Comparison of ENCODE assay signal across 28 cellular contexts in the genomic region with DNA sequence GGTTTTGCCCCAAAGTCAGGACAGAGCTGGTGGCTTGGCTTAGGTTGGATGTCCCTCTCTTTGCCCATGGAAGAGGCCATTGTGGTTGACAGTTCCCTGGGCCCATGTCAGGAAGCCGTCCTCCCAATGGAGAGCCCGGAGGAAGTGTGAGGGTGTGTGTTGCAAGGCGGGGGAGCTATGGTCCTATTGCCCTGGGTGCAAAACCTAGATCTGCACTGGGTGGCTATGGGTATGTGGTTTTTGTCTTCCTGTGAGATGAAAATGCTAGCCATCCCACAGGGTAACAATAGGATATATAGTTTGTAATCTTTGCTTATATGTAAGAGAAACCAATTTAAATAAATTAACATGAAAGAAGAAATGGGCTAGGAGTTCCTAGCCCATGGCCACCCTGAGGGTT.
"Had no signal": no experiment of that assay in that cellular context is flagged by ENCODE, and none has a peak within 500 bp of the region (broad histone marks: within the 10 kb centered on the region; RNA-seq: fewer than 3 reads in every experiment).

No MANE protein-coding gene starts in this region.

- H2AFZ ChIP-seq: neural progenitor cell had no signal

- H3K4me1 Mint-ChIP-seq: stimulated activated effector memory CD8-positive, alpha-beta T cell treated with anti-CD3 and anti-CD28 coated beads, Interleukin-12 subunit alpha, Interleukin-12 subunit beta, amount 100 ng/mL, for 72 hours; stimulated activated naive B cell treated with anti-CD40 and anti-IgM and Interleukin-4, amounts not matched to agents 10 μg/mL and 1 μg/mL and 100 μg/mL, for 72 hours had no signal

- H3K27ac Mint-ChIP-seq: naive thymus-derived CD4-positive, alpha-beta T cell; nephron; neural progenitor cell; stimulated activated effector memory CD8-positive, alpha-beta T cell treated with anti-CD3 and anti-CD28 coated beads, Interleukin-12 subunit alpha, Interleukin-12 subunit beta, amount 100 ng/mL, for 72 hours; stimulated activated naive B cell treated with anti-CD40 and anti-IgM and Interleukin-4, amounts not matched to agents 10 μg/mL and 1 μg/mL and 100 μg/mL, for 72 hours; stimulated activated naive CD8-positive, alpha-beta T cell treated with anti-CD3 and anti-CD28 coated beads, Interleukin-15, Interleukin-2, amounts not matched to agents 100 ng/mL and 50 ng/mL, for 24 hours had no signal

- FAIRE-seq: pancreas, small intestine, urothelium cell line had no signal

- H3K36me3 ChIP-seq: neural progenitor cell, neutrophil, pancreas, prostate gland, right lobe of liver, sigmoid colon, stomach, thoracic aorta, thyroid gland, tibial nerve, upper lobe of left lung, vagina had no signal

- DNase-seq: naive thymus-derived CD4-positive, alpha-beta T cell; nucleus accumbens; pancreas; retina; right cardiac atrium; right lobe of liver; sigmoid colon; small intestine; stimulated activated CD4-positive, alpha-beta T cell treated with anti-CD3 and anti-CD28 coated beads, Interleukin-15, amount 100 ng/mL, for 24 hours; stimulated activated CD4-positive, alpha-beta T cell treated with anti-CD3 and anti-CD28 coated beads, Interleukin-2, amount 100 ng/mL, for 24 hours; stimulated activated CD4-positive, alpha-beta T cell treated with anti-CD3 and anti-CD28 coated beads, Interleukin-2, amount 100 ng/mL, for 48 hours; stimulated activated CD4-positive, alpha-beta T cell treated with anti-CD3 and anti-CD28 coated beads, Interleukin-4, amount 100 ng/mL, for 24 hours; stimulated activated naive B cell treated with anti-CD40 and anti-IgM and Interleukin-4, amounts not matched to agents 10 μg/mL and 1 μg/mL and 100 μg/mL, for 72 hours; stimulated activated naive CD4-positive, alpha-beta T cell treated with Interleukin-2 at 50 U/mL for 16 hours; stomach; thyroid gland; trophoblast cell; upper lobe of left lung had no signal

- H3K27me3 ChIP-seq: neutrophil, pancreas, right lobe of liver, sigmoid colon, stomach, thyroid gland, tibial nerve, upper lobe of left lung, vagina had no signal

- H3K4me2 ChIP-seq: neural progenitor cell had no signal

- H3K9me3 ChIP-seq: neutrophil, pancreas, prostate gland, right lobe of liver, sigmoid colon, stomach, thoracic aorta, thyroid gland, tibial nerve, upper lobe of left lung, vagina had no signal

- H3K36me3 Mint-ChIP-seq: naive thymus-derived CD4-positive, alpha-beta T cell; neural progenitor cell; stimulated activated effector memory CD8-positive, alpha-beta T cell treated with anti-CD3 and anti-CD28 coated beads, Interleukin-12 subunit alpha, Interleukin-12 subunit beta, amount 100 ng/mL, for 72 hours; stimulated activated naive B cell treated with anti-CD40 and anti-IgM and Interleukin-4, amounts not matched to agents 10 μg/mL and 1 μg/mL and 100 μg/mL, for 72 hours had no signal

- H3K4me3 ChIP-seq: neural progenitor cell, pancreas, prostate gland, right lobe of liver, sigmoid colon, stomach, thoracic aorta, thyroid gland, tibial nerve, upper lobe of left lung, vagina had no signal

- H3K27ac ChIP-seq: neural progenitor cell, neutrophil, pancreas, prostate gland, right lobe of liver, sigmoid colon, stomach, thoracic aorta, thyroid gland, tibial nerve, upper lobe of left lung, vagina had no signal

- H3K9me3 Mint-ChIP-seq: nephron; neural progenitor cell; stimulated activated naive B cell treated with anti-CD40 and anti-IgM and Interleukin-4, amounts not matched to agents 10 μg/mL and 1 μg/mL and 100 μg/mL, for 72 hours; stimulated activated naive CD8-positive, alpha-beta T cell treated with anti-CD3 and anti-CD28 coated beads, Interleukin-15, Interleukin-2, amounts not matched to agents 100 ng/mL and 50 ng/mL, for 24 hours had no signal

- H3K4me1 ChIP-seq: pancreas, prostate gland, right lobe of liver, sigmoid colon, stomach, thyroid gland, tibial nerve, upper lobe of left lung, vagina had no signal

- H3K27me3 Mint-ChIP-seq: stimulated activated naive B cell treated with anti-CD40 and anti-IgM and Interleukin-4, amounts not matched to agents 10 μg/mL and 1 μg/mL and 100 μg/mL, for 72 hours; stimulated activated naive CD8-positive, alpha-beta T cell treated with anti-CD3 and anti-CD28 coated beads, Interleukin-15, Interleukin-2, amounts not matched to agents 100 ng/mL and 50 ng/mL, for 24 hours had no signal

- H3K9ac ChIP-seq: neural progenitor cell had no signal

- ATAC-seq: naive thymus-derived CD4-positive, alpha-beta T cell; pancreas; right cardiac atrium; right lobe of liver; stimulated activated effector memory CD8-positive, alpha-beta T cell treated with anti-CD3 and anti-CD28 coated beads, Interleukin-12 subunit alpha, Interleukin-12 subunit beta, amount 100 ng/mL, for 72 hours; stimulated activated naive B cell treated with anti-CD40 and anti-IgM and Interleukin-4, amounts not matched to agents 10 μg/mL and 1 μg/mL and 100 μg/mL, for 72 hours had no signal

- H3K4me3 Mint-ChIP-seq: naive thymus-derived CD4-positive, alpha-beta T cell; nephron; neural progenitor cell; stimulated activated effector memory CD8-positive, alpha-beta T cell treated with anti-CD3 and anti-CD28 coated beads, Interleukin-12 subunit alpha, Interleukin-12 subunit beta, amount 100 ng/mL, for 72 hours; stimulated activated naive B cell treated with anti-CD40 and anti-IgM and Interleukin-4, amounts not matched to agents 10 μg/mL and 1 μg/mL and 100 μg/mL, for 72 hours; stimulated activated naive CD8-positive, alpha-beta T cell treated with anti-CD3 and anti-CD28 coated beads, Interleukin-15, Interleukin-2, amounts not matched to agents 100 ng/mL and 50 ng/mL, for 24 hours had no signal
